Comparison of ENCODE assay signal across 1 cellular context in genomic region chr17:40068917-40069750, GRCh38.
TF ChIP-seq lines count a peak whose summit lies in the region.

No MANE protein-coding gene starts in this region.

TF ChIP-seq in GM12878, 131 proteins besides CTCF, POLR2A, EP300 and RAD21 (continues in another document):
- TF ChIP-seq TAF1 (IDR thresholded peaks at IDR 0.05; ENCODE audit: borderline replicate concordance, low read depth, low read length): no peak
- TF ChIP-seq STAT1 (conservative IDR thresholded peaks at IDR 0.05): no peak
- TF ChIP-seq HDGF (IDR thresholded peaks at IDR 0.05): peak; percentile 93; the same call in 1 of the 2 replicates
- no peak for TF ChIP-seq SIN3A (IDR thresholded peaks at IDR 0.05; ENCODE audit: low read depth, low read length)
- TF ChIP-seq NBN (IDR thresholded peaks at IDR 0.05): peak; percentile 77
- 0 out of 2 replicates have a peak, but pooled peaks have one; percentile 28 for TF ChIP-seq MTA2 (IDR thresholded peaks at IDR 0.05; ENCODE audit: low read depth)
- TF ChIP-seq SMAD1 (IDR thresholded peaks at IDR 0.05; ENCODE audit: low read depth, partially characterized antibody): no peak
- TF ChIP-seq, protein P1, sequence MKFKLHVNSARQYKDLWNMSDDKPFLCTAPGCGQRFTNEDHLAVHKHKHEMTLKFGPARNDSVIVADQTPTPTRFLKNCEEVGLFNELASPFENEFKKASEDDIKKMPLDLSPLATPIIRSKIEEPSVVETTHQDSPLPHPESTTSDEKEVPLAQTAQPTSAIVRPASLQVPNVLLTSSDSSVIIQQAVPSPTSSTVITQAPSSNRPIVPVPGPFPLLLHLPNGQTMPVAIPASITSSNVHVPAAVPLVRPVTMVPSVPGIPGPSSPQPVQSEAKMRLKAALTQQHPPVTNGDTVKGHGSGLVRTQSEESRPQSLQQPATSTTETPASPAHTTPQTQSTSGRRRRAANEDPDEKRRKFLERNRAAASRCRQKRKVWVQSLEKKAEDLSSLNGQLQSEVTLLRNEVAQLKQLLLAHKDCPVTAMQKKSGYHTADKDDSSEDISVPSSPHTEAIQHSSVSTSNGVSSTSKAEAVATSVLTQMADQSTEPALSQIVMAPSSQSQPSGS (IDR thresholded peaks at IDR 0.05; ENCODE audit: low read length): no peak
- TF ChIP-seq RFX5 (IDR thresholded peaks at IDR 0.05; ENCODE audit: low read depth, low read length): no peak
- no peak for TF ChIP-seq JUNB (IDR thresholded peaks at IDR 0.05)
- TF ChIP-seq IKZF2 (IDR thresholded peaks at IDR 0.05): peak in 1 of 2 experiments; percentile 37; a peak in 2 of 4 replicates
- no peak for TF ChIP-seq POLR2AphosphoS2 (IDR thresholded peaks at IDR 0.05; ENCODE audit: low read depth, low read length)
- TF ChIP-seq FOXM1 (IDR thresholded peaks at IDR 0.05; ENCODE audit: low read depth, low read length): no peak
- TF ChIP-seq RELA (IDR thresholded peaks at IDR 0.05; ENCODE audit: borderline replicate concordance, partially characterized antibody): no peak
- TF ChIP-seq SP1 (IDR thresholded peaks at IDR 0.05; ENCODE audit: low read depth, low read length): no peak
- TF ChIP-seq NFIC (IDR thresholded peaks at IDR 0.05; ENCODE audit: low read depth, low read length): no peak
- TF ChIP-seq YBX1 (IDR thresholded peaks at IDR 0.05): no peak
- TF ChIP-seq RAD51 (IDR thresholded peaks at IDR 0.05): peak; percentile 60; the same call in 1 of the 2 replicates
- no peak for TF ChIP-seq POLR2AphosphoS5 (IDR thresholded peaks at IDR 0.05; ENCODE audit: low read length)
- TF ChIP-seq ZBED1 (IDR thresholded peaks at IDR 0.05; ENCODE audit: borderline replicate concordance): no peak
- peak; percentile 86 for TF ChIP-seq MEF2B (IDR thresholded peaks at IDR 0.05; ENCODE audit: partially characterized antibody, poor library complexity, severe bottlenecking)
- TF ChIP-seq, protein P2, sequence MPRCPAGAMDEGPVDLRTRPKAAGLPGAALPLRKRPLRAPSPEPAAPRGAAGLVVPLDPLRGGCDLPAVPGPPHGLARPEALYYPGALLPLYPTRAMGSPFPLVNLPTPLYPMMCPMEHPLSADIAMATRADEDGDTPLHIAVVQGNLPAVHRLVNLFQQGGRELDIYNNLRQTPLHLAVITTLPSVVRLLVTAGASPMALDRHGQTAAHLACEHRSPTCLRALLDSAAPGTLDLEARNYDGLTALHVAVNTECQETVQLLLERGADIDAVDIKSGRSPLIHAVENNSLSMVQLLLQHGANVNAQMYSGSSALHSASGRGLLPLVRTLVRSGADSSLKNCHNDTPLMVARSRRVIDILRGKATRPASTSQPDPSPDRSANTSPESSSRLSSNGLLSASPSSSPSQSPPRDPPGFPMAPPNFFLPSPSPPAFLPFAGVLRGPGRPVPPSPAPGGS (IDR thresholded peaks at IDR 0.05; ENCODE audit: borderline replicate concordance, insufficient read depth, low read depth, low read length, poor library complexity, severe bottlenecking): no peak
- no peak for TF ChIP-seq ZZZ3 (IDR thresholded peaks at IDR 0.05; ENCODE audit: control insufficient read depth, insufficient read length, low read depth)
- no peak for TF ChIP-seq SUZ12 (IDR thresholded peaks at IDR 0.05; ENCODE audit: unreplicated experiment)
- no peak for TF ChIP-seq ASH2L (IDR thresholded peaks at IDR 0.05; ENCODE audit: borderline replicate concordance, low read depth)
- no peak for TF ChIP-seq LARP7 (IDR thresholded peaks at IDR 0.05)
- no peak for TF ChIP-seq POU2F2 (IDR thresholded peaks at IDR 0.05; ENCODE audit: borderline replicate concordance, low read depth, low read length)
- TF ChIP-seq BRCA1 (IDR thresholded peaks at IDR 0.05; ENCODE audit: low read depth, low read length): no peak
- TF ChIP-seq SREBF2 (IDR thresholded peaks at IDR 0.05; ENCODE audit: low read length): no peak
- TF ChIP-seq IRF5 (IDR thresholded peaks at IDR 0.05; ENCODE audit: borderline replicate concordance): no peak
- peak; percentile 33; the same call in 1 of the 2 replicates for TF ChIP-seq ZNF687 (IDR thresholded peaks at IDR 0.05)
- TF ChIP-seq CHD2 (IDR thresholded peaks at IDR 0.05; ENCODE audit: borderline replicate concordance, low read depth, low read length): no peak
- peak; percentile 96 to 98 for TF ChIP-seq BHLHE40 (IDR thresholded peaks at IDR 0.05; ENCODE audit: borderline replicate concordance in 1 of 2, low read depth in 2 of 2, low read length in 1 of 2)
- TF ChIP-seq SIX5 (IDR thresholded peaks at IDR 0.05; ENCODE audit: low read depth, low read length, severe bottlenecking): no peak
- no peak for TF ChIP-seq ZNF622 (IDR thresholded peaks at IDR 0.05)
- TF ChIP-seq, protein P3, sequence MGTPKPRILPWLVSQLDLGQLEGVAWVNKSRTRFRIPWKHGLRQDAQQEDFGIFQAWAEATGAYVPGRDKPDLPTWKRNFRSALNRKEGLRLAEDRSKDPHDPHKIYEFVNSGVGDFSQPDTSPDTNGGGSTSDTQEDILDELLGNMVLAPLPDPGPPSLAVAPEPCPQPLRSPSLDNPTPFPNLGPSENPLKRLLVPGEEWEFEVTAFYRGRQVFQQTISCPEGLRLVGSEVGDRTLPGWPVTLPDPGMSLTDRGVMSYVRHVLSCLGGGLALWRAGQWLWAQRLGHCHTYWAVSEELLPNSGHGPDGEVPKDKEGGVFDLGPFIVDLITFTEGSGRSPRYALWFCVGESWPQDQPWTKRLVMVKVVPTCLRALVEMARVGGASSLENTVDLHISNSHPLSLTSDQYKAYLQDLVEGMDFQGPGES (IDR thresholded peaks at IDR 0.05): no peak
- TF ChIP-seq BCLAF1 (IDR thresholded peaks at IDR 0.05): no peak
- no peak for TF ChIP-seq GABPA (IDR thresholded peaks at IDR 0.05; ENCODE audit: low read depth)
- TF ChIP-seq REST (IDR thresholded peaks at IDR 0.05; ENCODE audit: low read depth, low read length): no peak
- TF ChIP-seq GATAD2B (conservative IDR thresholded peaks at IDR 0.05; ENCODE audit: low read depth): no peak
- no peak for TF ChIP-seq ZNF274 (IDR thresholded peaks at IDR 0.05; ENCODE audit: insufficient read depth, insufficient read length)
- peak; percentile 27; the same call in 1 of the 2 replicates for TF ChIP-seq USF2 (IDR thresholded peaks at IDR 0.05; ENCODE audit: borderline replicate concordance, low read depth, low read length)
- TF ChIP-seq MAX (IDR thresholded peaks at IDR 0.05; ENCODE audit: low read depth, low read length): peak; percentile 74
- no peak for TF ChIP-seq CREM (IDR thresholded peaks at IDR 0.05; ENCODE audit: low read depth)
- TF ChIP-seq, protein P4, sequence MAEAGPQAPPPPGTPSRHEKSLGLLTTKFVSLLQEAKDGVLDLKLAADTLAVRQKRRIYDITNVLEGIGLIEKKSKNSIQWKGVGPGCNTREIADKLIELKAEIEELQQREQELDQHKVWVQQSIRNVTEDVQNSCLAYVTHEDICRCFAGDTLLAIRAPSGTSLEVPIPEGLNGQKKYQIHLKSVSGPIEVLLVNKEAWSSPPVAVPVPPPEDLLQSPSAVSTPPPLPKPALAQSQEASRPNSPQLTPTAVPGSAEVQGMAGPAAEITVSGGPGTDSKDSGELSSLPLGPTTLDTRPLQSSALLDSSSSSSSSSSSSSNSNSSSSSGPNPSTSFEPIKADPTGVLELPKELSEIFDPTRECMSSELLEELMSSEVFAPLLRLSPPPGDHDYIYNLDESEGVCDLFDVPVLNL (IDR thresholded peaks at IDR 0.05; ENCODE audit: low read depth, low read length): no peak
- TF ChIP-seq, protein P5, sequence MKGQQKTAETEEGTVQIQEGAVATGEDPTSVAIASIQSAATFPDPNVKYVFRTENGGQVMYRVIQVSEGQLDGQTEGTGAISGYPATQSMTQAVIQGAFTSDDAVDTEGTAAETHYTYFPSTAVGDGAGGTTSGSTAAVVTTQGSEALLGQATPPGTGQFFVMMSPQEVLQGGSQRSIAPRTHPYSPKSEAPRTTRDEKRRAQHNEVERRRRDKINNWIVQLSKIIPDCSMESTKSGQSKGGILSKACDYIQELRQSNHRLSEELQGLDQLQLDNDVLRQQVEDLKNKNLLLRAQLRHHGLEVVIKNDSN (IDR thresholded peaks at IDR 0.05; ENCODE audit: borderline replicate concordance, extremely low read length, insufficient read depth, low read depth, low read length): peak; percentile 53
- TF ChIP-seq SMAD5 (IDR thresholded peaks at IDR 0.05; ENCODE audit: low read depth): no peak
